ENCODE assay signal across 8 cellular contexts in the genomic region with DNA sequence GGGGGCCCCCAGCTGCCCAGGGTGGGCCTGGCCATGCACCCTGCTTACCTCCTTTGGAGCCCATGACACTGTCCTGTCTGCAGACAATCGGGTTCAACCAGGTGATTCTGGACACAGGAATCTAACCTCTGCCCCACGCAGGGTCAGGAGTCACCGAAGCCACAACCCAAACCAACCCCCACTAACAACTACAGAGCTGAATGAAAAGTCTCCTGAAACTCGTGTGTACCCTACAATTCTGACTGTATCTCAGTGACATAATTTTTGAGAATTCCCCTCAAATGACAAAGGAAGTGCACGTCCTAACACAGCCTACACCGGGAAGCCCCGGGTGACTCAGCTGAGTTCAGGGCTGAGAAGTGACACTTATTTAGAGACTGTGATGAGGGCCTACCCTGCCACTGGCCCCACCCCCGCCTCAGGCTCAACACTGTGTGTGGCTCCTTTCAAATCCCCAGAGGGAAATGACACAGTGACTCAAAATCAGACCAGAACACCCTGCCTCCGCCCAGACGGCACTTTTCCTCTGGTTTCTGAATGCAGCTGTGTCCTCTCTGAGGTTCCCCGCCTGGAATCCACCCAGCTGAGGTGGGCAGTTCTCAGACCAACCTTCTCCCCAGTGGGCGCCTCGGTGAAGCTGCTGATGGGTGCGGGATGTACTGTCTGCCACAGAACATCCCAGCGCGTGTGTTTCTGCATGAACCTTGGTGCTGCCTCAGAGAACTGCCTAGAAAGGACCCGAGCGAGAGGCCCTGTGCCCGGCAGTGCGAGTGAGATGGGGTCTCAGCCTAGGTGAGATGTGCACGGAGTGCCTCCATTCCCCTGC. TPM values are rescaled to one million over a fixed set of nuclear protein-coding genes. Genes with fewer than 3 reads are reported as not detected.
DNase-seq lines count a peak whose midpoint lies in the region; ATAC-seq and TF ChIP-seq lines count a peak whose summit lies in the region.

No MANE protein-coding gene starts in this region.

- H3K36me3 ChIP-seq in BJ (ENCODE audit: control insufficient read depth, insufficient read depth, low read length) (peaks cover 40% of the 10 kb centered on the region), gastrocnemius medialis (peaks cover 2 to 54% of the 10 kb centered on the region in 2 donors)

- H3K4me3 ChIP-seq in BJ (ENCODE audit: low read depth, low read length) (no peak overlapping the region), gastrocnemius medialis (no peak overlapping the region)

- intact Hi-C loops in gastrocnemius medialis (cut with DNase I; ENCODE audit: low total_unique reads): no loop called here

- H3K27ac ChIP-seq in gastrocnemius medialis: peak overlapping the region in 3 of 4 donors; percentile 16 to 44 (median 22)

- H3K4me1 ChIP-seq in gastrocnemius medialis: peaks cover 0 to 5% of the 10 kb centered on the region in 2 donors

- H3K9me3 ChIP-seq in gastrocnemius medialis: no peaks in the 10 kb centered on the region

- no peak for TF ChIP-seq CTCF in BJ (IDR thresholded peaks at IDR 0.05; ENCODE audit: insufficient read depth, low read depth, low read length)
- TF ChIP-seq CTCF in gastrocnemius medialis (IDR thresholded peaks at IDR 0.05 in 4 of 5, conservative IDR thresholded peaks at IDR 0.05 in 1 of 5): no peak

- no peak for TF ChIP-seq POLR2A in gastrocnemius medialis (IDR thresholded peaks at IDR 0.05)

- peak; percentile 91 for ATAC-seq in GM19395 (IDR thresholded peaks at IDR 0.05; ENCODE audit: unreplicated experiment)
- peak; percentile 68 for ATAC-seq in HG03469 (IDR thresholded peaks at IDR 0.05; ENCODE audit: unreplicated experiment)
- ATAC-seq in gastrocnemius medialis: peak; percentile 39 to 43

- POLR2A ChIA-PET in BJ (lab: Charles Lee): interaction anchor here (0.6 kb wide), 1 partner anchor 10 kb away, joined by 7 read pairs; no protein-coding TSS in a partner anchor

- CTCF ChIA-PET in BJ (lab: Yijun Ruan, JAX): interaction anchor here (1.0 kb wide), 1 partner anchor 10 kb away, joined by 3 read pairs; the partner anchor contains the start of gene TNIP2

- in situ Hi-C loops in gastrocnemius medialis (cut with MboI; ENCODE audit: low sequenced_read_pairs in 4 of 4): no loop called here

- peak; percentile 39 for DNase-seq in BJ (ENCODE audit: low read depth)
- DNase-seq in activated CD4-positive, alpha-beta T cell treated with anti-CD3 and anti-CD28 coated beads for 4 hours: peak; percentile 88 to 94
- peak; percentile 79 for DNase-seq in effector CD4-positive, alpha-beta T cell
- DNase-seq in gastrocnemius medialis: no peak
- no peak for DNase-seq in SKM-1 (lab: John Stamatoyannopoulos, UW; ENCODE audit: unreplicated experiment)
- no peak for DNase-seq in dedifferentiated amniotic fluid mesenchymal stem cell (ENCODE audit: extremely low spot score)

- H3K27me3 ChIP-seq in BJ (ENCODE audit: control insufficient read depth, insufficient read depth, low read length) (no peaks in the 10 kb centered on the region), gastrocnemius medialis (no peaks in the 10 kb centered on the region)

RNA-seq across cellular contexts. Expression of gene TNIP2, which starts 9.9 kb away (rescaled TPM):
- polyA plus RNA-seq in BJ (2011; rRNA removed): 32.5 and 48.1 TPM in 2 replicates
- 10.4 and 10.5 TPM in 2 replicates for polyA minus RNA-seq in BJ (2011; rRNA and poly(A)+ RNA removed)
- total RNA-seq in gastrocnemius medialis: 10 to 100 TPM; 36.1 to 81.9 (median 66.5) TPM

RNA-seq across cellular contexts. Expression of gene SH3BP2, which starts 46.7 kb away (rescaled TPM):
- 23.9 and 42.2 TPM in 2 replicates for polyA plus RNA-seq in BJ (2011; rRNA removed)
- polyA minus RNA-seq in BJ (2011; rRNA and poly(A)+ RNA removed): 30.9 and 34.6 TPM in 2 replicates
- 10 to 100 TPM in 3 of 4 donors, 1 to 10 TPM in 1; 4.8 to 21.5 (median 12.0) TPM for total RNA-seq in gastrocnemius medialis

Comparison
In these comparisons a context has a peak if more than half of its experiments do, and no peak if none do; other contexts are left out.
1. DNase-seq: peak in BJ (single experiment), activated CD4-positive, alpha-beta T cell treated with anti-CD3 and anti-CD28 coated beads for 4 hours (2 of 2) and effector CD4-positive, alpha-beta T cell (single experiment); none in gastrocnemius medialis (0 of 2), SKM-1 (single experiment) and dedifferentiated amniotic fluid mesenchymal stem cell (single experiment).
2. ATAC-seq: peak in every context shown above with its lines; median percentile 91 in GM19395; 68 in HG03469; 41 in gastrocnemius medialis.